Comparison of ENCODE assay signal across 8 cellular contexts in the genomic region with DNA sequence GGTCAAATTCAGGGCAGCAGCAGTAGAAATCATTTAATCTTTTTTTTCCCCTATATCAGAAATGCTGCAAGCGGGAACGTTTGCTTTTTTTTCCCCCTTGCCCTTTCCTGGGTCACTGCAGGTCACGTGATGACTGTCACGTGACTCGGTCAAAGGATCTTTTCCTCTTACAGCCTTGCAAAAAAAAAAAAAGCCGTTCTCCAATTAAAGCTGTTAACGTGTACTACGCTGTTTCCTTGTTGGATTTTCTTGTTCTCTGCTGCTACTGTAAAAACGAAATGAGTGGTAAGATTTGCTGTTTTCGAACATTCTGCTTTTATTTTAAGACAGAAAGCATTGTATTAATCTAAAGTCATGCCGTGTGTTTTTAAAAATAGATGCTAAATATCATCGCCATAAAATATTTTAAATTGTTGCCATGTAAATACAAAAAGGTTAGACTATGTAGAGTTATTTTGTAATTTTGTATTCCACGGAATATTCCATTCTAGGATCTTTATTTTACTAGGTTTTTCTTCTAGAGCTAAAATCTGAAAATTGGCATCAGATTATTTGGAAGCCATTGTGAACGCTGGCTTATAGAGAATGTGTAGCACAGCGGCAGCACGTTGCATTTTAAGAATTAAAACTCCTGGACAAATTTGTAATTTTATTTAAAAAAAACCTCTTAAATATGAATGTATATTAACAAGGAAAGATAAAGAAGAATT.
DNase-seq lines count a peak whose midpoint lies in the region; ATAC-seq, FAIRE-seq and TF ChIP-seq lines count a peak whose summit lies in the region.

No MANE protein-coding gene starts in this region.

- H3K27me3 Mint-ChIP-seq in activated CD4-positive, alpha-beta T cell treated with anti-CD3 and anti-CD28 coated beads, Interleukin-2, amount 10 ng/mL, durations not matched to agents 7 days and 5 days: no peaks in the 10 kb centered on the region

- H3K27ac Mint-ChIP-seq in activated CD4-positive, alpha-beta T cell treated with anti-CD3 and anti-CD28 coated beads, Interleukin-2, amount 10 ng/mL, durations not matched to agents 7 days and 5 days: peak overlapping the region; percentile 96

- TF ChIP-seq RAD21 in HepG2 (CRISPR knock-in tag; IDR thresholded peaks at IDR 0.05): no peak

- DNase-seq in G401 (ENCODE audit: low spot score) (peak; percentile 91), NCI-H526 (lab: John Stamatoyannopoulos, UW) (peak; percentile 93 to 94), dermis blood vessel endothelial cell (peak; percentile 91), HepG2 (ENCODE audit: low spot score) (peak; percentile 92)
- DNase-seq in activated CD4-positive, alpha-beta T cell treated with anti-CD3 and anti-CD28 coated beads, Interleukin-2, amount 10 ng/mL, durations not matched to agents 7 days and 5 days: peak; percentile 86
- DNase-seq in stimulated activated CD4-positive, alpha-beta T cell treated with anti-CD3 and anti-CD28 coated beads, Interleukin-2, amount 100 ng/mL, for 4 hours (ENCODE audit: low read depth): peak; percentile 55

- H3K36me3 ChIP-seq in HepG2 (replicated peaks in 1 of 2; ENCODE audit: control insufficient read depth in 1 of 2, insufficient read depth in 2 of 2, low read length in 2 of 2): peaks cover 0 to 4% of the 10 kb centered on the region in 2 experiments; a peak in 2 of 5 replicates

- H3K4me1 Mint-ChIP-seq in activated CD4-positive, alpha-beta T cell treated with anti-CD3 and anti-CD28 coated beads, Interleukin-2, amount 10 ng/mL, durations not matched to agents 7 days and 5 days: peaks cover 28% of the 10 kb centered on the region

- H3K36me3 Mint-ChIP-seq in activated CD4-positive, alpha-beta T cell treated with anti-CD3 and anti-CD28 coated beads, Interleukin-2, amount 10 ng/mL, durations not matched to agents 7 days and 5 days (ENCODE audit: low read depth): peaks cover 8% of the 10 kb centered on the region

- H3K4me3 ChIP-seq in HepG2 (replicated peaks in 1 of 3; ENCODE audit: insufficient read depth in 1 of 3, low read depth in 2 of 3, low read length in 3 of 3): peak overlapping the region; percentile 62 to 99 (median 75)

- CTCF ChIA-PET in activated CD4-positive, alpha-beta T cell treated with anti-CD3 and anti-CD28 coated beads, Interleukin-2, amount 10 ng/mL, durations not matched to agents 7 days and 5 days (lab: Charles Lee): interaction anchor here (0.7 to 1.5 kb wide), 2 partner anchors 10 to 37 kb away, joined by 4 read pairs; no protein-coding TSS in a partner anchor
- CTCF ChIA-PET in HepG2 (lab: Yijun Ruan, JAX; ENCODE audit: low intra/inter-chr PET ratio, low total read pairs): no interaction called here

- peak overlapping the region; percentile 72 for H3K4me2 ChIP-seq in HepG2 (ENCODE audit: low read depth, low read length)

- no peaks in the 10 kb centered on the region; a peak in 1 of 5 replicates for H3K27me3 ChIP-seq in HepG2 (ENCODE audit: control insufficient read depth in 1 of 2, insufficient read depth in 2 of 2, low read length in 2 of 2)

- in situ Hi-C loops in G401 (cut with HindIII; ENCODE audit: low sequenced_read_pairs) (no loop called here), HepG2 (cut with HindIII; ENCODE audit: extremely low pct_ligation_motif_present, low pct_unique_long_range_greater_than_20kb) (no loop called here)

- H3K9me3 Mint-ChIP-seq in activated CD4-positive, alpha-beta T cell treated with anti-CD3 and anti-CD28 coated beads, Interleukin-2, amount 10 ng/mL, durations not matched to agents 7 days and 5 days: no peaks in the 10 kb centered on the region

- TSS peak; percentile 90 for BruUV-seq in HepG2 (replicated peaks; lab: Mats Ljungman, UMichigan)

- H3K79me2 ChIP-seq in HepG2 (ENCODE audit: insufficient read depth, low read length): peaks cover 34% of the 10 kb centered on the region

- peak in 1 of 2 experiments; percentile 21; a peak in 1 of 4 replicates for TF ChIP-seq EP300 in HepG2 (IDR thresholded peaks at IDR 0.05; ENCODE audit: low read depth in 2 of 2, low read length in 2 of 2)
- no peak for TF ChIP-seq EP300 in HepG2 (CRISPR knock-in tag; IDR thresholded peaks at IDR 0.05; ENCODE audit: borderline replicate concordance)

- intact Hi-C loops in HepG2 (cut with micrococcal nuclease; ENCODE audit: unreplicated experiment): loop anchor here (10.0 kb wide), 1 partner anchor 135 kb away; the partner anchor contains the start of gene FNDC3A

- peak overlapping the region; percentile 92 for H3K4me3 Mint-ChIP-seq in activated CD4-positive, alpha-beta T cell treated with anti-CD3 and anti-CD28 coated beads, Interleukin-2, amount 10 ng/mL, durations not matched to agents 7 days and 5 days

- peak overlapping the region; percentile 83 for H3K9ac ChIP-seq in HepG2 (ENCODE audit: insufficient read depth, low read depth, low read length)

- H3K4me1 ChIP-seq in HepG2 (ENCODE audit: insufficient read depth, low read length): peaks cover 38% of the 10 kb centered on the region

- POLR2A ChIA-PET in activated CD4-positive, alpha-beta T cell treated with anti-CD3 and anti-CD28 coated beads, Interleukin-2, amount 10 ng/mL, durations not matched to agents 7 days and 5 days (lab: Charles Lee): no interaction called here
- POLR2A ChIA-PET in HepG2 (lab: Yijun Ruan, JAX): interaction anchor here (1.0 to 1.5 kb wide), 3 partner anchors 9 to 105 kb away, joined by 3 to 5 read pairs (median 3); no protein-coding TSS in a partner anchor

- TF ChIP-seq CTCF in HepG2 (CRISPR knock-in tag; IDR thresholded peaks at IDR 0.05): no peak

- peak overlapping the region; percentile 86 for H3K27ac ChIP-seq in HepG2 (ENCODE audit: extremely low read length, insufficient read depth, low read length)

- no peaks in the 10 kb centered on the region for H4K20me1 ChIP-seq in HepG2 (ENCODE audit: insufficient read depth, low read length)

- TF ChIP-seq POLR2A in HepG2 (IDR thresholded peaks at IDR 0.05; ENCODE audit: insufficient read depth in 1 of 2, low read depth in 2 of 2, low read length in 2 of 2): peak; percentile 38 to 68; a peak in 3 of 4 replicates

- H2AFZ ChIP-seq in HepG2 (ENCODE audit: low read length): peak overlapping the region; percentile 97

- H3K9me3 ChIP-seq in HepG2 (ENCODE audit: low read length): no peaks in the 10 kb centered on the region

- peak; percentile 73 for FAIRE-seq in HepG2 (lab: Jason Lieb, UNC)

- ATAC-seq in HG03066 (IDR thresholded peaks at IDR 0.05; ENCODE audit: low read depth, unreplicated experiment): peak; percentile 63
- peak; percentile 75 for ATAC-seq in HepG2
- ATAC-seq in GM21528 (IDR thresholded peaks at IDR 0.05; ENCODE audit: low FRiP score, unreplicated experiment): no peak

- WGBS in HepG2 (ENCODE audit: low lambda C conversion rate): 6% methylated on average over 16 of the region's 16 CpGs

TF ChIP-seq in HepG2, 621 proteins besides CTCF, POLR2A, EP300 and RAD21 (continues in another document):
- no peak for TF ChIP-seq ZFYVE20 (CRISPR knock-in tag; IDR thresholded peaks at IDR 0.05; ENCODE audit: borderline replicate concordance, low read depth)
- no peak for TF ChIP-seq ZNF101 (CRISPR knock-in tag; IDR thresholded peaks at IDR 0.05; ENCODE audit: borderline replicate concordance, low read depth)
- TF ChIP-seq NFATC3 (CRISPR knock-in tag; IDR thresholded peaks at IDR 0.05): no peak
- no peak for TF ChIP-seq ZHX2 (IDR thresholded peaks at IDR 0.05; ENCODE audit: low read depth)
- no peak; the same call in 1 of the 2 replicates for TF ChIP-seq ZHX2 (CRISPR knock-in tag; IDR thresholded peaks at IDR 0.05; ENCODE audit: borderline replicate concordance)
